Comparison of ENCODE assay signal across 16 cellular contexts in the genomic region with DNA sequence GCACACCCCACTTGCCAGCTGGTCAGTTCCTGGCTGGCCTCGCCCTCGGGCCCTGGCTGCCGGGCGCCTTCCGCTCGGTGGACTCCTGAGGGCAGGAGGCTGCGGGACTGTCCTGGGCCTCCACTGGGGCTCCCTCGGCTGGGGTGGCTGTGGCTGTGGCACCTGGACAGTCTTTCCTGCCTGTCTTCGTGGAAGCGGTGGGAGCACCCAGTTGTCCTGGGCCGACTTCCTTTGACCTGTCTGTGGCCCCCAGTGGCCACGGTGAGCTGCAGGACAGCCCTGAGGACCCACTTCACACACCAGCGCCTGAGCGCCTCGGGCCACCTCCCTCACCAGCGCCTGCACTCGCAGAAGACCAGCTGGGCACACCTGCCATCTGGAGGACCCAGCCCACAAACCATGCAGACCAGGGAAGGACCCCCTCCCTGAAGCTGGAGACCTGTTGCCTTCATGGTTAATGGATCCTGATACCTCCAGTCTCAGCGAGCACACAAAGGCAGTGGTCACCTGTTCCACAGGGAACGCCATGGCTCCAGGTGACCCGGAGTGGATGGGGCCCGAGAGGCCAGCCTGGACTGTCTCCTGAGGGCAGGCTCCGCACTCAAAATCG. TPM values are rescaled to one million over a fixed set of nuclear protein-coding genes. Genes with fewer than 3 reads are reported as not detected.
DNase-seq lines count a peak whose midpoint lies in the region; ATAC-seq and TF ChIP-seq lines count a peak whose summit lies in the region.
"Had no signal": no experiment of that assay in that cellular context is flagged by ENCODE, and none has a peak within 500 bp of the region (broad histone marks: within the 10 kb centered on the region; RNA-seq: fewer than 3 reads in every experiment).

No MANE protein-coding gene starts in this region.

- no peak for TF ChIP-seq CTCF in GM23338 (conservative IDR thresholded peaks at IDR 0.05; ENCODE audit: low read depth in 2 of 2)
- no peak for TF ChIP-seq CTCF in body of pancreas (IDR thresholded peaks at IDR 0.05)
- no peak for TF ChIP-seq CTCF in right lobe of liver (IDR thresholded peaks at IDR 0.05)
- TF ChIP-seq CTCF in suprapubic skin (IDR thresholded peaks at IDR 0.05), result no peak

- no peaks in the 10 kb centered on the region for H3K79me2 ChIP-seq in GM23338 (replicated peaks; ENCODE audit: insufficient read depth)

- H3K27me3 Mint-ChIP-seq in GM23338 (ENCODE audit: insufficient read depth, low read depth, poor library complexity), result peaks cover 6% of the 10 kb centered on the region

- H3F3A ChIP-seq in GM23338 (replicated peaks; ENCODE audit: low read depth), result 0 out of 2 replicates have a peak, but pooled peaks cover 18% of the 10 kb centered on the region

- intact Hi-C loops in body of pancreas (cut with DNase I) (no loop called here), right lobe of liver (cut with DNase I) (no loop called here)

- H3K4me2 ChIP-seq in GM23338, result peak overlapping the region; percentile 55; the same call in 1 of the 2 replicates

- no peaks in the 10 kb centered on the region for H3K36me3 ChIP-seq in GM23338 (ENCODE audit: insufficient read depth)
- no peaks in the 10 kb centered on the region for H3K36me3 ChIP-seq in body of pancreas (replicated peaks in 1 of 2; ENCODE audit: insufficient read depth in 1 of 2, low read depth in 2 of 2)
- no peaks in the 10 kb centered on the region for H3K36me3 ChIP-seq in right lobe of liver
- H3K36me3 ChIP-seq in suprapubic skin, result peaks cover 13% of the 10 kb centered on the region

- H4K20me1 ChIP-seq in GM23338 (replicated peaks; ENCODE audit: insufficient read depth), result peaks cover 2% of the 10 kb centered on the region; the same call in 1 of the 2 replicates

- H3K4me1 Mint-ChIP-seq in GM23338, result peaks cover 10% of the 10 kb centered on the region; the same call in 2 of the 3 replicates
- H3K4me1 Mint-ChIP-seq: neural crest cell had no signal

- H3K4me3 Mint-ChIP-seq in GM23338, result no peak overlapping the region
- H3K4me3 Mint-ChIP-seq: stimulated activated naive CD8-positive, alpha-beta T cell treated with anti-CD3 and anti-CD28 coated beads, Interleukin-15, Interleukin-2, amounts not matched to agents 100 ng/mL and 50 ng/mL, for 24 hours had no signal

- H3K4me3 ChIP-seq in GM23338, result no peak overlapping the region
- no peak overlapping the region for H3K4me3 ChIP-seq in body of pancreas
- peak overlapping the region in 2 of 3 donors; percentile 86 to 91 for H3K4me3 ChIP-seq in right lobe of liver
- H3K4me3 ChIP-seq in suprapubic skin, result no peak overlapping the region
- H3K4me3 ChIP-seq: lung had no signal

- H3K27ac ChIP-seq in GM23338 (ENCODE audit: low read depth), result no peak overlapping the region
- H3K27ac ChIP-seq in body of pancreas, result peak overlapping the region; percentile 74 to 94 (median 88)
- H3K27ac ChIP-seq in right lobe of liver, result peak overlapping the region; percentile 53 to 77 (median 70)
- peak overlapping the region; percentile 87 for H3K27ac ChIP-seq in suprapubic skin

- no peaks in the 10 kb centered on the region for H3K9me2 ChIP-seq in GM23338 (ENCODE audit: insufficient read depth)

- WGBS in body of pancreas, 2 donors, result 69 to 82% methylated on average over 8 to 23 of the region's 23 CpGs
- WGBS in right lobe of liver (ENCODE audit: insufficient coverage, low coverage, low lambda C conversion rate, missing lambda C conversion rate), result 70% methylated on average over 9 of the region's 23 CpGs
- 86% methylated on average over 20 of the region's 23 CpGs for WGBS in suprapubic skin

- H3K4me1 ChIP-seq in GM23338 (ENCODE audit: insufficient read depth) (peaks cover 12% of the 10 kb centered on the region; the same call in 1 of the 2 replicates), body of pancreas (peaks cover 67% of the 10 kb centered on the region), right lobe of liver (peaks cover 0 to 53% (median 26%) of the 10 kb centered on the region in 4 donors), suprapubic skin (peaks cover 73% of the 10 kb centered on the region)

- H3K27ac Mint-ChIP-seq in GM23338, result no peak overlapping the region
- H3K27ac Mint-ChIP-seq: activated T-helper 2 cell treated with anti-CD3 and anti-CD28 coated beads, Interferon-gamma antibody, Interleukin-2, Interleukin-4, amounts not matched to agents 10 μg/mL and 5 μg/mL and 100 μg/mL, durations not matched to agents 14 hours and 24 hours and 36 hours; stimulated activated naive CD8-positive, alpha-beta T cell treated with anti-CD3 and anti-CD28 coated beads, Interleukin-15, Interleukin-2, amounts not matched to agents 100 ng/mL and 50 ng/mL, for 24 hours had no signal

- H3K9me3 ChIP-seq in body of pancreas, result no peaks in the 10 kb centered on the region
- H3K9me3 ChIP-seq in right lobe of liver, result no peaks in the 10 kb centered on the region
- no peaks in the 10 kb centered on the region for H3K9me3 ChIP-seq in suprapubic skin

- H2AFZ ChIP-seq in GM23338, result no peak overlapping the region

- no peaks in the 10 kb centered on the region for H3K9me3 Mint-ChIP-seq in GM23338
- H3K9me3 Mint-ChIP-seq: activated T-helper 2 cell treated with anti-CD3 and anti-CD28 coated beads, Interferon-gamma antibody, Interleukin-2, Interleukin-4, amounts not matched to agents 10 μg/mL and 5 μg/mL and 100 μg/mL, durations not matched to agents 14 hours and 24 hours and 36 hours; neural crest cell; stimulated activated naive CD8-positive, alpha-beta T cell treated with anti-CD3 and anti-CD28 coated beads, Interleukin-15, Interleukin-2, amounts not matched to agents 100 ng/mL and 50 ng/mL, for 24 hours had no signal

- ATAC-seq in GM23338 (no peak), body of pancreas (no peak), right lobe of liver (no peak), HG03175 (IDR thresholded peaks at IDR 0.05; ENCODE audit: unreplicated experiment) (no peak), GM19452 (IDR thresholded peaks at IDR 0.05; ENCODE audit: unreplicated experiment) (no peak)

- no peaks in the 10 kb centered on the region; the same call in 2 of the 3 replicates for H3K36me3 Mint-ChIP-seq in GM23338 (ENCODE audit: low read depth)

- TF ChIP-seq EP300 in suprapubic skin (IDR thresholded peaks at IDR 0.05), result no peak

- TF ChIP-seq POLR2A in body of pancreas (IDR thresholded peaks at IDR 0.05), result no peak
- TF ChIP-seq POLR2A in right lobe of liver (IDR thresholded peaks at IDR 0.05), result no peak
- TF ChIP-seq POLR2A in suprapubic skin (IDR thresholded peaks at IDR 0.05), result no peak

- H3K27me3 ChIP-seq in GM23338 (ENCODE audit: insufficient read depth) (no peaks in the 10 kb centered on the region), body of pancreas (no peaks in the 10 kb centered on the region), right lobe of liver (no peaks in the 10 kb centered on the region), suprapubic skin (no peaks in the 10 kb centered on the region)

- no peak for DNase-seq in GM23338 (ENCODE audit: low spot score)
- DNase-seq in body of pancreas, result no peak
- DNase-seq in right lobe of liver, result peak in 1 of 3 donors; percentile 50
- no peak for DNase-seq in suprapubic skin (ENCODE audit: low spot score in 2 of 2)
- no peak for DNase-seq in C1 segment of cervical spinal cord (lab: John Stamatoyannopoulos, UW)
- DNase-seq in dermis blood vessel endothelial cell, result no peak
- DNase-seq: GDM1, hippocampal formation, Kasumi-1, NCI-H146 had no signal

TF ChIP-seq in GM23338, 12 proteins besides CTCF, POLR2A, EP300 and RAD21 (continues in another document):
- TF ChIP-seq NANOG (IDR thresholded peaks at IDR 0.05; ENCODE audit: borderline replicate concordance), result no peak
- TF ChIP-seq JUNB (IDR thresholded peaks at IDR 0.05; ENCODE audit: unreplicated experiment), result no peak

RNA-seq across cellular contexts. Expression of a gene that starts 1.7 kb away (rescaled TPM):
- 34.1 and 38.7 TPM in 2 replicates for total RNA-seq in GM23338 (2014; rRNA removed; shearing (Covaris generic))
- 56.5 and 59.4 TPM in 2 replicates for polyA plus RNA-seq in GM23338 (2016; fragmentation: Nextera tagmentation; extraction: Ambion mirVana)
- total RNA-seq in body of pancreas (100 to 1,000 TPM; 126 to 153 TPM), right lobe of liver (100 to 1,000 TPM in 5 of 6 experiments, 10 to 100 TPM in 1; 95.8 to 184 (median 120) TPM), suprapubic skin (100 to 1,000 TPM; 107 to 193 (median 140) TPM), dermis blood vessel endothelial cell (2.7 and 3.1 TPM in 2 replicates)

RNA-seq across cellular contexts. Expression of a gene that starts 8.7 kb away (rescaled TPM):
- total RNA-seq in GM23338 (2014; rRNA removed; shearing (Covaris generic)), result 12.8 and 13.1 TPM in 2 replicates
- polyA plus RNA-seq in GM23338 (2016; fragmentation: Nextera tagmentation; extraction: Ambion mirVana), result 25.1 and 25.4 TPM in 2 replicates
- total RNA-seq in body of pancreas, result 10 to 100 TPM; 21.8 to 36.3 TPM
- total RNA-seq in right lobe of liver, result 10 to 100 TPM in 3 of 6 experiments, 1 to 10 TPM in 3; 6.9 to 15.5 (median 10.5) TPM
- total RNA-seq in suprapubic skin, result 10 to 100 TPM; 31.5 to 53.6 (median 39.1) TPM
- total RNA-seq in dermis blood vessel endothelial cell, result 10.7 and 12.4 TPM in 2 replicates

RNA-seq across cellular contexts. Expression of a gene that starts 9.3 kb away (rescaled TPM):
- total RNA-seq in GM23338 (2014; rRNA removed; shearing (Covaris generic)), result 33.5 and 42.6 TPM in 2 replicates
- polyA plus RNA-seq in GM23338 (2016; fragmentation: Nextera tagmentation; extraction: Ambion mirVana), result 47.8 and 49.3 TPM in 2 replicates
- total RNA-seq in body of pancreas, result 10 to 100 TPM; 15.8 to 28.0 TPM
- 10 to 100 TPM; 11.3 to 17.9 (median 14.0) TPM for total RNA-seq in right lobe of liver
- total RNA-seq in suprapubic skin, result 10 to 100 TPM; 37.0 to 60.6 (median 43.7) TPM
- 36.8 and 40.8 TPM in 2 replicates for total RNA-seq in dermis blood vessel endothelial cell

RNA-seq across cellular contexts. Expression of a gene that starts 43.0 kb away (rescaled TPM):
- 339 and 353 TPM in 2 replicates for total RNA-seq in GM23338 (2014; rRNA removed; shearing (Covaris generic))
- 402 and 411 TPM in 2 replicates for polyA plus RNA-seq in GM23338 (2016; fragmentation: Nextera tagmentation; extraction: Ambion mirVana)
- total RNA-seq in body of pancreas, result 100 to 1,000 TPM in 1 of 2 donors, 10 to 100 TPM in 1; 78.9 to 119 TPM
- 100 to 1,000 TPM; 102 to 184 (median 150) TPM for total RNA-seq in right lobe of liver
- 100 to 1,000 TPM; 107 to 197 (median 179) TPM for total RNA-seq in suprapubic skin
- 115 and 149 TPM in 2 replicates for total RNA-seq in dermis blood vessel endothelial cell

Comparison
In these comparisons a context has a peak if more than half of its experiments do, and no peak if none do; other contexts are left out.
1. H3K4me3 ChIP-seq: peak in right lobe of liver (2 of 3); none in GM23338 (single experiment), body of pancreas (0 of 2) and suprapubic skin (single experiment).